In genomic region chr14:104562606-104563005, GRCh38 we compare ENCODE assay signal across 17 cellular contexts. TPM values are rescaled to one million over a fixed set of nuclear protein-coding genes. Genes with fewer than 3 reads are reported as not detected.
DNase-seq lines count a peak whose midpoint lies in the region; ATAC-seq, FAIRE-seq and TF ChIP-seq lines count a peak whose summit lies in the region.
"Had no signal": no experiment of that assay in that cellular context is flagged by ENCODE, and none has a peak within 500 bp of the region (broad histone marks: within the 10 kb centered on the region; RNA-seq: fewer than 3 reads in every experiment).

No MANE protein-coding gene starts in this region.

- no peaks in the 10 kb centered on the region for H3K36me3 Mint-ChIP-seq in chondrocyte (ENCODE audit: low read depth)
- H3K36me3 Mint-ChIP-seq: CD4-positive, alpha-beta memory T cell had no signal

- peaks cover 8 to 15% of the 10 kb centered on the region in 2 donors for H3K4me1 ChIP-seq in kidney (ENCODE audit: control insufficient read depth in 1 of 2, insufficient read depth in 1 of 2, low read depth in 1 of 2, low read length in 2 of 2)

- ATAC-seq in Right ventricle myocardium superior (ENCODE audit: poor library complexity) (no peak), GM18907 (IDR thresholded peaks at IDR 0.05; ENCODE audit: unreplicated experiment) (no peak), HG02885 (IDR thresholded peaks at IDR 0.05; ENCODE audit: poor library complexity, unreplicated experiment) (no peak)
- no peak for ATAC-seq in stimulated activated naive CD8-positive, alpha-beta T cell treated with anti-CD3 and anti-CD28 coated beads, Interleukin-15, Interleukin-2, amounts not matched to agents 100 U/mL and 50 U/mL, for 24 hours

- H3K36me3 ChIP-seq in kidney (ENCODE audit: control insufficient read depth in 1 of 2, insufficient read depth in 2 of 2, low read length in 2 of 2) = no peaks in the 10 kb centered on the region

- H3K27ac ChIP-seq in kidney (ENCODE audit: low read depth in 2 of 2, low read length in 2 of 2) = no peak overlapping the region

- H3K27me3 Mint-ChIP-seq in chondrocyte (ENCODE audit: low read depth) = peaks cover 36% of the 10 kb centered on the region

- no peak for FAIRE-seq in kidney (lab: Jason Lieb, UNC)
- FAIRE-seq: G401.6, GM12891 had no signal

- H3K27ac Mint-ChIP-seq in chondrocyte (ENCODE audit: unreplicated experiment) = no peak overlapping the region
- H3K27ac Mint-ChIP-seq: CD4-positive, alpha-beta memory T cell; GM23338; H9 had no signal

- no peaks in the 10 kb centered on the region for H3K9me3 Mint-ChIP-seq in chondrocyte (ENCODE audit: low read depth)
- H3K9me3 Mint-ChIP-seq: CD4-positive, alpha-beta memory T cell; GM23338; H9 had no signal

- intact Hi-C loops in Right ventricle myocardium superior (cut with DNase I) (loop anchor here (5.0 kb wide), 1 partner anchor 485 kb away; no protein-coding TSS in a partner anchor), cardiac septum (cut with DNase I) (loop anchor here (5.0 kb wide), 1 partner anchor 485 kb away; no protein-coding TSS in a partner anchor), kidney (cut with DNase I) (loop anchor here (5.0 kb wide), 1 partner anchor 425 kb away; the partner anchor contains the start of gene KIF26A)

- no peaks in the 10 kb centered on the region for H3K4me1 Mint-ChIP-seq in chondrocyte (ENCODE audit: low read depth)

- H3K4me3 Mint-ChIP-seq in chondrocyte (ENCODE audit: unreplicated experiment) = no peak overlapping the region
- H3K4me3 Mint-ChIP-seq: CD4-positive, alpha-beta memory T cell; GM23338; H9 had no signal

- no peak overlapping the region for H3K9ac ChIP-seq in kidney (ENCODE audit: low read length in 2 of 2)

- no peak overlapping the region for H3K4me3 ChIP-seq in kidney (ENCODE audit: low read length in 2 of 2)
- H3K4me3 ChIP-seq: GM23338 had no signal

- DNase-seq in Right ventricle myocardium superior (peak; percentile 28), cardiac septum (ENCODE audit: low spot score) (no peak), chondrocyte (ENCODE audit: low spot score) (peak; percentile 72), kidney (peak; percentile 67)
- DNase-seq in stimulated activated naive CD8-positive, alpha-beta T cell treated with anti-CD3 and anti-CD28 coated beads, Interleukin-15, Interleukin-2, amounts not matched to agents 100 U/mL and 50 U/mL, for 24 hours = no peak
- DNase-seq: 8988T; AML-193; C1 segment of cervical spinal cord; CD4-positive, alpha-beta memory T cell; EL; H9 had no signal

- no peak for TF ChIP-seq CTCF in chondrocyte (IDR thresholded peaks at IDR 0.05)
- no peak for TF ChIP-seq CTCF in kidney (IDR thresholded peaks at IDR 0.05; ENCODE audit: borderline replicate concordance, extremely low read depth, insufficient read depth)

- H3K9me3 ChIP-seq in kidney (ENCODE audit: control insufficient read depth in 1 of 2, low read length in 2 of 2) = no peaks in the 10 kb centered on the region

RNA-seq across cellular contexts. Expression of gene C14orf180, which starts 17.0 kb away (rescaled TPM):
- 42.5 TPM for total RNA-seq in Right ventricle myocardium superior
- total RNA-seq in cardiac septum = 67.8 TPM
- total RNA-seq in chondrocyte = not detected in 3 replicates
- 2.1 TPM for total RNA-seq in kidney
- polyA plus RNA-seq in kidney (ENCODE audit: insufficient read depth, low read depth, low replicate concordance) = 3.1 TPM
- total RNA-seq: CD4-positive, alpha-beta memory T cell; GM23338; H9; HT1080 had no signal
- polyA plus RNA-seq: CD4-positive, alpha-beta memory T cell; GM23338 had no signal

RNA-seq across cellular contexts. Expression of gene TMEM179, which starts 42.0 kb away (rescaled TPM):
- total RNA-seq in Right ventricle myocardium superior = not detected
- 0.89 TPM for total RNA-seq in cardiac septum
- 0.54 to 1.2 TPM (median 0.75 TPM) in 3 replicates for total RNA-seq in chondrocyte
- 0.50 TPM for total RNA-seq in kidney
- polyA plus RNA-seq in kidney (ENCODE audit: insufficient read depth, low read depth, low replicate concordance) = 0.67 TPM
- total RNA-seq: CD4-positive, alpha-beta memory T cell had no signal
- polyA plus RNA-seq: CD4-positive, alpha-beta memory T cell had no signal

Comparison
In these comparisons a context has a peak if more than half of its experiments do, and no peak if none do; other contexts are left out.
1. DNase-seq: peak in Right ventricle myocardium superior (single experiment), chondrocyte (single experiment) and kidney (single experiment); none in cardiac septum (single experiment) and stimulated activated naive CD8-positive, alpha-beta T cell treated with anti-CD3 and anti-CD28 coated beads, Interleukin-15, Interleukin-2, amounts not matched to agents 100 U/mL and 50 U/mL, for 24 hours (single experiment).
2. RNA of gene C14orf180, which starts 17.0 kb away (total RNA-seq): 67.8 TPM in cardiac septum (single experiment) and 42.5 TPM in Right ventricle myocardium superior (single experiment); 2.1 TPM in kidney (single experiment) and not detected in chondrocyte; every median in the first group is over 10 times any median in the second.